In genomic region chr3:49500408-49501257, GRCh38 we compare ENCODE assay signal across 1 cellular context.
TF ChIP-seq lines count a peak whose summit lies in the region.

No MANE protein-coding gene starts in this region.

TF ChIP-seq in A549, 52 proteins besides CTCF, POLR2A, EP300 and RAD21 (continued from another document):
- TF ChIP-seq SREBF2 (IDR thresholded peaks at IDR 0.05) (no peak), MAFK (IDR thresholded peaks at IDR 0.05; ENCODE audit: partially characterized antibody) (peak; percentile 40), JUN (IDR thresholded peaks at IDR 0.05) (peak in 1 of 2 experiments; percentile 25; a peak in 1 of 5 replicates), RCOR1 (IDR thresholded peaks at IDR 0.05; ENCODE audit: low read depth, low read length) (no peak)
